Comparison of ENCODE assay signal across 8 cellular contexts in genomic region chr1:231211005-231211857, GRCh38. TPM values are rescaled to one million over a fixed set of nuclear protein-coding genes. Genes with fewer than 3 reads are reported as not detected.
A peak's percentile ranks its signal among the peaks of the same experiment; 100 is the strongest.
DNase-seq lines count a peak whose midpoint lies in the region; TF ChIP-seq lines count a peak whose summit lies in the region.

No MANE protein-coding gene starts in this region.

- H3K4me1 ChIP-seq in HEK293 (ENCODE audit: control insufficient read depth, insufficient read depth, low read length), result no peaks in the 10 kb centered on the region
- peaks cover 6% of the 10 kb centered on the region for H3K4me1 ChIP-seq in SJSA1 (replicated peaks)
- H3K4me1 ChIP-seq in parathyroid adenoma, result no peaks in the 10 kb centered on the region
- H3K4me1 ChIP-seq in tibial nerve, result peaks cover 0 to 8% (median 3%) of the 10 kb centered on the region in 4 donors

- H3K27me3 ChIP-seq in MG63 (peaks cover 15% of the 10 kb centered on the region), SJSA1 (replicated peaks) (no peaks in the 10 kb centered on the region; the same call in 1 of the 2 replicates), parathyroid adenoma (ENCODE audit: control insufficient read depth, insufficient read depth, low read length) (no peaks in the 10 kb centered on the region), tibial nerve (no peaks in the 10 kb centered on the region)

- WGBS in tibial nerve, 2 donors, result 16 to 17% methylated on average over 28 of the region's 28 CpGs

- H3K36me3 Mint-ChIP-seq in activated naive CD4-positive, alpha-beta T cell treated with anti-CD3 and anti-CD28 coated beads for 36 hours (ENCODE audit: low read depth), result no peaks in the 10 kb centered on the region

- H3K9me3 ChIP-seq in HEK293 (ENCODE audit: control insufficient read depth, insufficient read depth, low read depth, low read length) (no peaks in the 10 kb centered on the region), MG63 (no peaks in the 10 kb centered on the region), SJSA1 (replicated peaks) (no peaks in the 10 kb centered on the region), parathyroid adenoma (ENCODE audit: control insufficient read depth, low read length) (no peaks in the 10 kb centered on the region), tibial nerve (no peaks in the 10 kb centered on the region)

- TF ChIP-seq CTCF in GM12864 (IDR thresholded peaks at IDR 0.05; ENCODE audit: low read depth, low read length, missing control alignments), result peak; percentile 92
- TF ChIP-seq CTCF in HEK293 (tag by site-specific recombination; IDR thresholded peaks at IDR 0.05), result peak; percentile 98
- TF ChIP-seq CTCF in parathyroid adenoma (IDR thresholded peaks at IDR 0.05), result peak; percentile 75
- peak; percentile 79 to 93 (median 90) for TF ChIP-seq CTCF in tibial nerve (IDR thresholded peaks at IDR 0.05)

- H3K4me1 Mint-ChIP-seq in activated naive CD4-positive, alpha-beta T cell treated with anti-CD3 and anti-CD28 coated beads for 36 hours (ENCODE audit: low read depth), result peaks cover 7% of the 10 kb centered on the region

- peak overlapping the region; percentile 77 for H3K4me3 Mint-ChIP-seq in activated naive CD4-positive, alpha-beta T cell treated with anti-CD3 and anti-CD28 coated beads for 36 hours

- CTCF ChIA-PET in HEK293 (lab: Yijun Ruan, JAX), result interaction anchor here (0.6 to 3.5 kb wide), 49 partner anchors 9 to 1952 kb away, joined by 3 to 45 read pairs (median 4); no protein-coding TSS in a partner anchor
- CTCF ChIA-PET in activated naive CD4-positive, alpha-beta T cell treated with anti-CD3 and anti-CD28 coated beads for 36 hours (lab: Charles Lee), result interaction anchor here (0.5 to 1.7 kb wide), 15 partner anchors 10 to 1067 kb away, joined by 3 to 6 read pairs (median 3); no protein-coding TSS in a partner anchor

- H3K27ac Mint-ChIP-seq in activated naive CD4-positive, alpha-beta T cell treated with anti-CD3 and anti-CD28 coated beads for 36 hours, result no peak overlapping the region

- intact Hi-C loops in activated naive CD4-positive, alpha-beta T cell treated with anti-CD3 and anti-CD28 coated beads for 36 hours (cut with micrococcal nuclease), result loop anchor here (1.0 to 10.0 kb wide), 9 partner anchors 30 to 569 kb away; partner anchors contain the start of genes C1orf198, COG2 and GNPAT
- intact Hi-C loops in head of caudate nucleus (cut with DNase I), result loop anchor here (5.0 to 10.0 kb wide), 3 partner anchors 119 to 416 kb away; no protein-coding TSS in a partner anchor

- H3K4me3 ChIP-seq in GM12864 (ENCODE audit: low read depth, low read length) (peak overlapping the region; percentile 53), HEK293 (ENCODE audit: low read depth, low read length) (peak overlapping the region; percentile 15), MG63 (peak overlapping the region; percentile 44), SJSA1 (0 out of 2 replicates have a peak overlapping the region, but pooled peaks have one; percentile 16), parathyroid adenoma (ENCODE audit: low read depth, low read length) (peak overlapping the region; percentile 52), tibial nerve (peak overlapping the region; percentile 12 to 41 (median 35))

- H3K79me2 ChIP-seq in parathyroid adenoma, result no peaks in the 10 kb centered on the region

- TF ChIP-seq EP300 in tibial nerve (IDR thresholded peaks at IDR 0.05), result no peak

- no peak overlapping the region for H3K9ac ChIP-seq in parathyroid adenoma

- TF ChIP-seq POLR2A in tibial nerve (IDR thresholded peaks at IDR 0.05), result no peak

- H3K27ac ChIP-seq in HEK293 (ENCODE audit: extremely low read depth, low read depth, low read length), result no peak overlapping the region
- H3K27ac ChIP-seq in SJSA1, result no peak overlapping the region
- no peak overlapping the region for H3K27ac ChIP-seq in parathyroid adenoma
- H3K27ac ChIP-seq in tibial nerve, result peak overlapping the region in 1 of 4 donors; percentile 63

- H3K36me3 ChIP-seq in HEK293 (ENCODE audit: control insufficient read depth in 2 of 2, insufficient read depth in 1 of 2, low read length in 2 of 2) (no peaks in the 10 kb centered on the region), MG63 (no peaks in the 10 kb centered on the region), SJSA1 (no peaks in the 10 kb centered on the region), parathyroid adenoma (ENCODE audit: control insufficient read depth, insufficient read depth, low read length) (no peaks in the 10 kb centered on the region), tibial nerve (no peaks in the 10 kb centered on the region)

- H3K4me2 ChIP-seq in parathyroid adenoma (ENCODE audit: low read length), result peak overlapping the region; percentile 82

- peak overlapping the region; percentile 58 for H2AFZ ChIP-seq in parathyroid adenoma

- H3K9me3 Mint-ChIP-seq in activated naive CD4-positive, alpha-beta T cell treated with anti-CD3 and anti-CD28 coated beads for 36 hours, result no peaks in the 10 kb centered on the region

- DNase-seq in GM12864 (ENCODE audit: low read depth) (peak; percentile 71), MG63 (peak; percentile 55), SJSA1 (ENCODE audit: low read depth in 1 of 2, low spot score in 2 of 2) (peak; percentile 75 to 80), head of caudate nucleus (peak; percentile 58 to 95 (median 86)), tibial nerve (ENCODE audit: low spot score in 2 of 2) (peak; percentile 62 to 79)
- peak; percentile 98 for DNase-seq in activated naive CD4-positive, alpha-beta T cell treated with anti-CD3 and anti-CD28 coated beads for 36 hours

- no peaks in the 10 kb centered on the region for H3K27me3 Mint-ChIP-seq in activated naive CD4-positive, alpha-beta T cell treated with anti-CD3 and anti-CD28 coated beads for 36 hours (ENCODE audit: low read depth)

- POLR2A ChIA-PET in HEK293 (lab: Yijun Ruan, JAX), result interaction anchor here (0.6 to 0.9 kb wide), 2 partner anchors 194 to 306 kb away, joined by 3 read pairs; no protein-coding TSS in a partner anchor

TF ChIP-seq in HEK293, 187 proteins besides CTCF, POLR2A, EP300 and RAD21 (continues in another document):
- peak; percentile 85 for TF ChIP-seq ZEB2 (tag by site-specific recombination; IDR thresholded peaks at IDR 0.05)
- TF ChIP-seq MEIS1 (CRISPR knock-in tag; IDR thresholded peaks at IDR 0.05; ENCODE audit: borderline replicate concordance), result no peak
- TF ChIP-seq ZNF514 (tag by site-specific recombination; IDR thresholded peaks at IDR 0.05), result no peak
- TF ChIP-seq ZNF768 (tag by site-specific recombination; IDR thresholded peaks at IDR 0.05), result no peak
- no peak for TF ChIP-seq ZNF169 (tag by site-specific recombination; IDR thresholded peaks at IDR 0.05)
- TF ChIP-seq HIC1 (tag by site-specific recombination; IDR thresholded peaks at IDR 0.05), result no peak
- no peak for TF ChIP-seq ZNF701 (tag by site-specific recombination; IDR thresholded peaks at IDR 0.05)
- no peak for TF ChIP-seq PRDM6 (tag by site-specific recombination; IDR thresholded peaks at IDR 0.05)
- no peak for TF ChIP-seq ZNF658 (tag by site-specific recombination; IDR thresholded peaks at IDR 0.05)
- TF ChIP-seq ZNF394 (tag by site-specific recombination; IDR thresholded peaks at IDR 0.05; ENCODE audit: borderline replicate concordance), result no peak
- TF ChIP-seq RBAK (tag by site-specific recombination; IDR thresholded peaks at IDR 0.05), result no peak

RNA-seq across cellular contexts. Expression of gene GNPAT, which starts 29.8 kb away (rescaled TPM):
- 62.5 and 77.3 TPM in 2 replicates for total RNA-seq in MG63 (2014; rRNA removed; shearing (Covaris generic); ENCODE audit: low replicate concordance)
- total RNA-seq in SJSA1 (2014; rRNA removed; shearing (Covaris generic)), result 71.9 and 80.1 TPM in 2 replicates
- 10 to 100 TPM; 60.4 to 62.0 TPM for total RNA-seq in activated naive CD4-positive, alpha-beta T cell treated with anti-CD3 and anti-CD28 coated beads for 36 hours
- total RNA-seq in tibial nerve, result 10 to 100 TPM; 21.8 to 38.2 (median 33.3) TPM

RNA-seq across cellular contexts. Expression of gene TRIM67, which starts 49.4 kb away (rescaled TPM):
- not detected in 2 replicates for total RNA-seq in MG63 (2014; rRNA removed; shearing (Covaris generic); ENCODE audit: low replicate concordance)
- 0.47 and 0.61 TPM in 2 replicates for total RNA-seq in SJSA1 (2014; rRNA removed; shearing (Covaris generic))
- total RNA-seq in activated naive CD4-positive, alpha-beta T cell treated with anti-CD3 and anti-CD28 coated beads for 36 hours, result not detected
- under 1 TPM in 1 of 4 donors, not detected in 3; 0.30 TPM for total RNA-seq in tibial nerve
